Comparison of ENCODE assay signal across 8 cellular contexts in the genomic region with DNA sequence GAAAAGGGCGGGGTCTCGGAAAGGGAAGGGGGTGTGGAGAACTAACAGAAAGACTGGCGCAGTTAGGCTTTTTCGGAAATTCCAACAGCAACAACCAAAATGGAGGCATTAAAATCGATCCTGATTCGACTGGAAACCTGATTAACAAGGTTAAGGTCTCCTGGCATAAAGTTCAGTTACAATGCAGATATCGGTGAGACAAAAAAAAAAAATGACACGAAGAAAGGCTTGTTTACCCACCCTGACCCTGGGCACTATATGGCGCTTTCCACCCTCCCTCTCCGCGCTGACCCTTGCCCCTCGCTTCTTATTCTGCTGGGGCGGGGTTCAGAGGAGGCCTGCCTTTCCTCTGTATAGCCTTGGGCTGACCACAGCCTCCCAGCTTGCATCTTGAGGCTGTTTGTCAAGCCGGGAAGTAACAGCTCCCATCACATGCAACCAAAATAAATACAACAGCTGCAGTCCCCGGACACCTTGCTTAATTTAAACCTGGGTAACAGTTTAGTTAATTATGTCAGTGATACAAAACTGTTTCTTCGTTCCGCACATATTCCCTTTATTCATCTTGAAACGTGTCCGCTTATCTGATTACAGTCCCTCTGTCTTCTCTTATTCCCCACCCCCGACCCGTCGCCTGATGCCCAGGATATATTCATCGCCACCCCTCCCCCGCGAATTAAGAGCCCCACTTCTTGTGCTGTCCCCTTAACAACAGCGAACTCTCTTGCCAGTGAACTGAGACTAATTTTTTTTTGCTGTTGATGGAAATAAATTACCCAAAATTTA.
A peak's percentile ranks its signal among the peaks of the same experiment; 100 is the strongest.
DNase-seq lines count a peak whose midpoint lies in the region; TF ChIP-seq lines count a peak whose summit lies in the region.

No MANE protein-coding gene starts in this region.

- H3K4me3 Mint-ChIP-seq in dendritic cell treated with granulocyte-macrophage colony-stimulating factor and Interleukin-4, amounts not matched to agents 40 ng/mL and 50 ng/mL, for 4 days: peak overlapping the region; percentile 97

- H3K9me3 Mint-ChIP-seq in dendritic cell treated with granulocyte-macrophage colony-stimulating factor and Interleukin-4, amounts not matched to agents 40 ng/mL and 50 ng/mL, for 4 days: no peaks in the 10 kb centered on the region

- H3K4me1 Mint-ChIP-seq in dendritic cell treated with granulocyte-macrophage colony-stimulating factor and Interleukin-4, amounts not matched to agents 40 ng/mL and 50 ng/mL, for 4 days (ENCODE audit: low read depth): peaks cover 22% of the 10 kb centered on the region

- H3K4me3 ChIP-seq in HFF-Myc (replicated peaks; ENCODE audit: low read depth, low read length): peak overlapping the region; percentile 75

- TF ChIP-seq CTCF in GM10248 (IDR thresholded peaks at IDR 0.05; ENCODE audit: control extremely low read depth, extremely low read depth, low read depth, missing control alignments) (no peak), HFF-Myc (IDR thresholded peaks at IDR 0.05; ENCODE audit: low read depth, low read length, missing control alignments) (no peak)

- CTCF ChIA-PET in GM10248 (lab: Yijun Ruan, JAX): interaction anchor here (1.0 to 2.2 kb wide), 3 partner anchors 11 to 769 kb away, joined by 3 to 6 read pairs (median 4); no protein-coding TSS in a partner anchor

- peak overlapping the region; percentile 98 for H3K27ac Mint-ChIP-seq in dendritic cell treated with granulocyte-macrophage colony-stimulating factor and Interleukin-4, amounts not matched to agents 40 ng/mL and 50 ng/mL, for 4 days

- H3K27me3 Mint-ChIP-seq in dendritic cell treated with granulocyte-macrophage colony-stimulating factor and Interleukin-4, amounts not matched to agents 40 ng/mL and 50 ng/mL, for 4 days: no peaks in the 10 kb centered on the region

- H3K36me3 Mint-ChIP-seq in dendritic cell treated with granulocyte-macrophage colony-stimulating factor and Interleukin-4, amounts not matched to agents 40 ng/mL and 50 ng/mL, for 4 days (ENCODE audit: low read depth): peaks cover 26% of the 10 kb centered on the region

- DNase-seq in GM10248 (ENCODE audit: extremely low spot score) (peak; percentile 26), HFF-Myc (ENCODE audit: extremely low read depth, low read depth) (peak; percentile 58), NCI-H2029 treated with DMSO at 0.1 percent for 48 hours (lab: John Stamatoyannopoulos, UW) (peak; percentile 54), left kidney (ENCODE audit: low read depth, low spot score) (peak; percentile 94), DMS153 treated with DMSO at 0.1 percent for 48 hours (lab: John Stamatoyannopoulos, UW; ENCODE audit: unreplicated experiment) (no peak)
- peak; percentile 15 for DNase-seq in activated CD4-positive, alpha-beta T cell treated with anti-CD3 and anti-CD28 coated beads for 1 hour
- DNase-seq in stimulated activated CD4-positive, alpha-beta T cell treated with anti-CD3 and anti-CD28 coated beads, Interleukin-2, amount 100 ng/mL, for 48 hours: peak; percentile 15

- intact Hi-C loops in dendritic cell treated with granulocyte-macrophage colony-stimulating factor and Interleukin-4, amounts not matched to agents 40 ng/mL and 50 ng/mL, for 4 days (cut with micrococcal nuclease): loop anchor here (1.0 kb wide), 2 partner anchors 279 to 1028 kb away; a partner anchor contains a TSS

- POLR2A ChIA-PET in GM10248 (lab: Yijun Ruan, JAX): interaction anchor here (0.8 kb wide), 1 partner anchor 25 kb away, joined by 6 read pairs; no protein-coding TSS in a partner anchor
